In the genomic region with DNA sequence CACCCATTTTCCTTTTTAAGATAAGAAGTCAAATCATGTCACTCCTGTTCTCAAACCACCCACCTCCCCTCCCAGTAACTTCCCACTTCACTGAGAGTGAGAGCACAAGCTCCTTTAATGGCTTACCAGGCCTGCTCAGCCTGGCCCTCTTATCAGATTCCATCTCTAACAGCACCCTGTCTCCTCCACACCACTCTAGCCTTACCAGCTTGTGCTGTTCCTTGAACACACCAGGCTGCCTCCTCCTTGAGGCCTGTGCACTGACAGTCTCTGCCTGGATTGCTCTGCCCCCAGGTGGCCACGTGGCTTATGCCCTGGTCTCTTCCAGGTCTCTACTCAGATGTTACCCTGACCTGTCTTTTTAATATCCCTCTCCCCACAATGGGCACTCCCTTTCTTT, we compare ENCODE assay signal across 8 cellular contexts. TPM values are rescaled to one million over a fixed set of nuclear protein-coding genes. Genes with fewer than 3 reads are reported as not detected.
DNase-seq lines count a peak whose midpoint lies in the region; ATAC-seq and TF ChIP-seq lines count a peak whose summit lies in the region.

No MANE protein-coding gene starts in this region.

- CTCF ChIA-PET in activated naive CD4-positive, alpha-beta T cell treated with anti-CD3 and anti-CD28 coated beads, Interleukin-2, amount 10 ng/mL, durations not matched to agents 7 days and 5 days (lab: Charles Lee), result interaction anchor here (0.9 to 2.7 kb wide), 7 partner anchors 9 to 628 kb away, joined by 3 to 24 read pairs (median 3); a partner anchor contains a TSS
- CTCF ChIA-PET in activated CD4-positive, alpha-beta T cell treated with anti-CD3 and anti-CD28 coated beads for 36 hours (lab: Charles Lee), result interaction anchor here (0.6 to 2.9 kb wide), 10 partner anchors 10 to 81 kb away, joined by 3 to 14 read pairs (median 3); no protein-coding TSS in a partner anchor

- POLR2A ChIA-PET in activated CD4-positive, alpha-beta T cell treated with anti-CD3 and anti-CD28 coated beads for 36 hours (lab: Charles Lee), result no interaction called here

- intact Hi-C loops in activated CD4-positive, alpha-beta T cell treated with anti-CD3 and anti-CD28 coated beads for 36 hours (cut with DNase I, micrococcal nuclease), result loop anchor here in 1 of 2 experiments (1.0 kb wide), 1 partner anchor 43 kb away; no protein-coding TSS in a partner anchor

- H3K27me3 Mint-ChIP-seq in activated naive CD4-positive, alpha-beta T cell treated with anti-CD3 and anti-CD28 coated beads, Interleukin-2, amount 10 ng/mL, durations not matched to agents 7 days and 5 days, result no peaks in the 10 kb centered on the region
- H3K27me3 Mint-ChIP-seq in activated CD4-positive, alpha-beta T cell treated with anti-CD3 and anti-CD28 coated beads for 36 hours, result no peaks in the 10 kb centered on the region
- H3K27me3 Mint-ChIP-seq in glutamatergic neuron (ENCODE audit: unreplicated experiment), result peaks cover 5% of the 10 kb centered on the region

- peaks cover 6% of the 10 kb centered on the region for H3K4me1 Mint-ChIP-seq in activated naive CD4-positive, alpha-beta T cell treated with anti-CD3 and anti-CD28 coated beads, Interleukin-2, amount 10 ng/mL, durations not matched to agents 7 days and 5 days
- H3K4me1 Mint-ChIP-seq in activated CD4-positive, alpha-beta T cell treated with anti-CD3 and anti-CD28 coated beads for 36 hours, result peaks cover 12% of the 10 kb centered on the region
- peaks cover 23% of the 10 kb centered on the region for H3K4me1 Mint-ChIP-seq in glutamatergic neuron (ENCODE audit: low read depth, unreplicated experiment)
- H3K4me1 Mint-ChIP-seq in stimulated activated effector memory CD8-positive, alpha-beta T cell treated with anti-CD3 and anti-CD28 coated beads, Interleukin-12 subunit alpha, Interleukin-12 subunit beta, amount 100 ng/mL, for 72 hours, result peaks cover 12% of the 10 kb centered on the region

- no peak overlapping the region for H3K4me3 ChIP-seq in Jurkat, Clone E6-1 (ENCODE audit: low read length)

- no peak overlapping the region for H3K4me3 Mint-ChIP-seq in activated naive CD4-positive, alpha-beta T cell treated with anti-CD3 and anti-CD28 coated beads, Interleukin-2, amount 10 ng/mL, durations not matched to agents 7 days and 5 days
- no peak overlapping the region for H3K4me3 Mint-ChIP-seq in activated CD4-positive, alpha-beta T cell treated with anti-CD3 and anti-CD28 coated beads for 36 hours
- H3K4me3 Mint-ChIP-seq in glutamatergic neuron (ENCODE audit: unreplicated experiment), result peak overlapping the region; percentile 2
- H3K4me3 Mint-ChIP-seq in stimulated activated effector memory CD8-positive, alpha-beta T cell treated with anti-CD3 and anti-CD28 coated beads, Interleukin-12 subunit alpha, Interleukin-12 subunit beta, amount 100 ng/mL, for 72 hours, result no peak overlapping the region

- in situ Hi-C loops in G401 (cut with HindIII; ENCODE audit: low sequenced_read_pairs), result no loop called here

- peak; percentile 35 for DNase-seq in activated naive CD4-positive, alpha-beta T cell treated with anti-CD3 and anti-CD28 coated beads, Interleukin-2, amount 10 ng/mL, durations not matched to agents 7 days and 5 days
- DNase-seq in activated naive CD4-positive, alpha-beta T cell (lab: John Stamatoyannopoulos, UW), result no peak
- peak; percentile 66 for DNase-seq in Jurkat, Clone E6-1 (ENCODE audit: low read depth, low spot score)
- DNase-seq in activated CD4-positive, alpha-beta T cell treated with anti-CD3 and anti-CD28 coated beads for 36 hours, result peak; percentile 63
- DNase-seq in glutamatergic neuron (peak; percentile 57), G401 (ENCODE audit: low spot score) (no peak), dedifferentiated amniotic fluid mesenchymal stem cell (ENCODE audit: extremely low spot score) (no peak)
- peak in 1 of 2 donors; percentile 50 for DNase-seq in stimulated activated effector memory CD8-positive, alpha-beta T cell treated with anti-CD3 and anti-CD28 coated beads, Interleukin-12 subunit alpha, Interleukin-12 subunit beta, amount 100 ng/mL, for 72 hours (ENCODE audit: low spot score in 2 of 2)

- no peak overlapping the region for H3K27ac Mint-ChIP-seq in activated naive CD4-positive, alpha-beta T cell treated with anti-CD3 and anti-CD28 coated beads, Interleukin-2, amount 10 ng/mL, durations not matched to agents 7 days and 5 days
- H3K27ac Mint-ChIP-seq in activated CD4-positive, alpha-beta T cell treated with anti-CD3 and anti-CD28 coated beads for 36 hours, result no peak overlapping the region
- H3K27ac Mint-ChIP-seq in glutamatergic neuron (ENCODE audit: unreplicated experiment), result no peak overlapping the region
- peak overlapping the region; percentile 70 for H3K27ac Mint-ChIP-seq in stimulated activated effector memory CD8-positive, alpha-beta T cell treated with anti-CD3 and anti-CD28 coated beads, Interleukin-12 subunit alpha, Interleukin-12 subunit beta, amount 100 ng/mL, for 72 hours

- no peak for TF ChIP-seq CTCF in glutamatergic neuron (IDR thresholded peaks at IDR 0.05; ENCODE audit: partially characterized antibody, unreplicated experiment)

- ATAC-seq in activated CD4-positive, alpha-beta T cell treated with anti-CD3 and anti-CD28 coated beads for 36 hours, result peak; percentile 95
- peak; percentile 74 for ATAC-seq in stimulated activated effector memory CD8-positive, alpha-beta T cell treated with anti-CD3 and anti-CD28 coated beads, Interleukin-12 subunit alpha, Interleukin-12 subunit beta, amount 100 ng/mL, for 72 hours

- H3K9me3 Mint-ChIP-seq in activated naive CD4-positive, alpha-beta T cell treated with anti-CD3 and anti-CD28 coated beads, Interleukin-2, amount 10 ng/mL, durations not matched to agents 7 days and 5 days, result no peaks in the 10 kb centered on the region
- no peaks in the 10 kb centered on the region for H3K9me3 Mint-ChIP-seq in activated CD4-positive, alpha-beta T cell treated with anti-CD3 and anti-CD28 coated beads for 36 hours (ENCODE audit: low read depth)
- H3K9me3 Mint-ChIP-seq in glutamatergic neuron (ENCODE audit: unreplicated experiment), result peaks cover 6% of the 10 kb centered on the region
- no peaks in the 10 kb centered on the region for H3K9me3 Mint-ChIP-seq in stimulated activated effector memory CD8-positive, alpha-beta T cell treated with anti-CD3 and anti-CD28 coated beads, Interleukin-12 subunit alpha, Interleukin-12 subunit beta, amount 100 ng/mL, for 72 hours

- no peaks in the 10 kb centered on the region for H3K36me3 Mint-ChIP-seq in activated naive CD4-positive, alpha-beta T cell treated with anti-CD3 and anti-CD28 coated beads, Interleukin-2, amount 10 ng/mL, durations not matched to agents 7 days and 5 days
- H3K36me3 Mint-ChIP-seq in activated CD4-positive, alpha-beta T cell treated with anti-CD3 and anti-CD28 coated beads for 36 hours (ENCODE audit: low read depth), result no peaks in the 10 kb centered on the region
- no peaks in the 10 kb centered on the region for H3K36me3 Mint-ChIP-seq in glutamatergic neuron (ENCODE audit: unreplicated experiment)
- H3K36me3 Mint-ChIP-seq in stimulated activated effector memory CD8-positive, alpha-beta T cell treated with anti-CD3 and anti-CD28 coated beads, Interleukin-12 subunit alpha, Interleukin-12 subunit beta, amount 100 ng/mL, for 72 hours, result no peaks in the 10 kb centered on the region

RNA-seq across cellular contexts. Expression of a gene that starts 40.1 kb away (rescaled TPM):
- polyA plus RNA-seq in Jurkat, Clone E6-1 (2012; ENCODE audit: insufficient read depth, insufficient read length), result 261 TPM
- 100 to 1,000 TPM; 249 to 378 TPM for total RNA-seq in activated CD4-positive, alpha-beta T cell treated with anti-CD3 and anti-CD28 coated beads for 36 hours
- 381 TPM for total RNA-seq in glutamatergic neuron (ENCODE audit: unreplicated experiment)
- total RNA-seq in G401 (2014; rRNA removed; shearing (Covaris generic)), result 38.1 and 53.8 TPM in 2 replicates

Comparison
In these comparisons a context has a peak if more than half of its experiments do, and no peak if none do; other contexts are left out.
1. DNase-seq: peak in activated naive CD4-positive, alpha-beta T cell treated with anti-CD3 and anti-CD28 coated beads, Interleukin-2, amount 10 ng/mL, durations not matched to agents 7 days and 5 days (single experiment), Jurkat, Clone E6-1 (single experiment), activated CD4-positive, alpha-beta T cell treated with anti-CD3 and anti-CD28 coated beads for 36 hours (single experiment) and glutamatergic neuron (single experiment); none in activated naive CD4-positive, alpha-beta T cell (0 of 4), G401 (single experiment) and dedifferentiated amniotic fluid mesenchymal stem cell (single experiment).